In the genomic region with DNA sequence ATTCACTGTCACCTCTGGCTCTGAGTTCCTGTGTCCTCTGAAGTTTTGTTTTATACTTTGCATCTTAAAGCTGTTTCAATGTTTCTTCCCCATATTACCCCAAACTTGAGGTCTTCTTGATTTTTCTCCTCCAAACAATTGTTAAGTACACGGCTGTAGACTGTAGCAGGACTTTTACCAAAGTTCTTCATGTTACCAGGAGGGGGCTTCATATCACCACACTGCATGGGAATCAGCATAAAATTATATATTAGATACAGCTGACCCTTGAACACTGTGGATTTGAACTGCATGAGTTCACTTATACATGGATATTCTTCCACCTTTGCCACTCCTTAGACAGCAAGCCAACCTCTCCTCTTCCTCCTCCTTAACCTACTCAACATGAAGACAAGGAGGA, we compare ENCODE assay signal across 21 cellular contexts. TPM values are rescaled to one million over a fixed set of nuclear protein-coding genes. Genes with fewer than 3 reads are reported as not detected.
DNase-seq lines count a peak whose midpoint lies in the region; ATAC-seq, FAIRE-seq and TF ChIP-seq lines count a peak whose summit lies in the region.
"Had no signal": no experiment of that assay in that cellular context is flagged by ENCODE, and none has a peak within 500 bp of the region (broad histone marks: within the 10 kb centered on the region; RNA-seq: fewer than 3 reads in every experiment).

No MANE protein-coding gene starts in this region.

- H3K27ac Mint-ChIP-seq in astrocyte (ENCODE audit: unreplicated experiment): peak overlapping the region; percentile 28
- H3K27ac Mint-ChIP-seq in Calu3 (ENCODE audit: unreplicated experiment): no peak overlapping the region
- H3K27ac Mint-ChIP-seq: naive B cell; stimulated activated effector memory CD8-positive, alpha-beta T cell treated with anti-CD3 and anti-CD28 coated beads, Interleukin-12 subunit alpha, Interleukin-12 subunit beta, amount 100 ng/mL, for 72 hours had no signal

- FAIRE-seq in astrocyte (lab: Jason Lieb, UNC): no peak

- WGBS in mesenchymal stem cell: 100% methylated on average over 1 of the region's 1 CpG

- no peak overlapping the region for H3K4me3 Mint-ChIP-seq in astrocyte (ENCODE audit: unreplicated experiment)
- no peak overlapping the region for H3K4me3 Mint-ChIP-seq in Calu3 (ENCODE audit: low read depth, unreplicated experiment)
- H3K4me3 Mint-ChIP-seq: naive B cell; stimulated activated effector memory CD8-positive, alpha-beta T cell treated with anti-CD3 and anti-CD28 coated beads, Interleukin-12 subunit alpha, Interleukin-12 subunit beta, amount 100 ng/mL, for 72 hours had no signal

- H2BK120ac ChIP-seq in mesenchymal stem cell (ENCODE audit: low read depth, low read length): no peak overlapping the region

- H3K4me1 ChIP-seq in astrocyte (ENCODE audit: insufficient read depth, low read length) (peaks cover 17% of the 10 kb centered on the region), mesenchymal stem cell (ENCODE audit: control insufficient read depth, insufficient read depth, low read depth, low read length) (no peaks in the 10 kb centered on the region)
- H3K4me1 ChIP-seq: lower lobe of right lung, SJSA1, thyroid gland had no signal

- H2BK5ac ChIP-seq in mesenchymal stem cell (ENCODE audit: low read depth, low read length, poor library complexity, severe bottlenecking): no peak overlapping the region

- H3K18ac ChIP-seq in mesenchymal stem cell (ENCODE audit: low read depth in 1 of 2, low read length in 2 of 2): no peak overlapping the region

- TF ChIP-seq CTCF in astrocyte (IDR thresholded peaks at IDR 0.05; ENCODE audit: insufficient read depth, low read depth, low read length): no peak
- TF ChIP-seq CTCF in Calu3 (IDR thresholded peaks at IDR 0.05; ENCODE audit: unreplicated experiment): no peak

- H3K9ac ChIP-seq in astrocyte (ENCODE audit: low read length) (no peak overlapping the region), mesenchymal stem cell (ENCODE audit: low read length) (peak overlapping the region; percentile 20)

- no TSS peak for BruUV-seq in Calu3 (replicated peaks; lab: Mats Ljungman, UMichigan)

- H2BK15ac ChIP-seq in mesenchymal stem cell (ENCODE audit: low read depth, poor library complexity, severe bottlenecking): no peak overlapping the region

- H2BK12ac ChIP-seq in mesenchymal stem cell (ENCODE audit: low read length in 2 of 2): no peak overlapping the region

- no peaks in the 10 kb centered on the region for H3K27me3 Mint-ChIP-seq in astrocyte (ENCODE audit: low read depth, unreplicated experiment)
- H3K27me3 Mint-ChIP-seq in Calu3 (ENCODE audit: unreplicated experiment): no peaks in the 10 kb centered on the region
- H3K27me3 Mint-ChIP-seq: naive B cell had no signal

- H3K9me3 ChIP-seq in astrocyte (ENCODE audit: insufficient read depth, low read depth, low read length): no peaks in the 10 kb centered on the region
- peaks cover 10% of the 10 kb centered on the region for H3K9me3 ChIP-seq in mesenchymal stem cell (ENCODE audit: control insufficient read depth, low read length)
- H3K9me3 ChIP-seq: lower lobe of right lung, psoas muscle, SJSA1, thyroid gland had no signal

- H3K4me3 ChIP-seq in astrocyte (ENCODE audit: insufficient read depth, low read depth, low read length) (no peak overlapping the region), mesenchymal stem cell (ENCODE audit: insufficient read depth in 1 of 2, low read depth in 1 of 2, low read length in 2 of 2) (no peak overlapping the region)
- H3K4me3 ChIP-seq: lower lobe of right lung, psoas muscle, SJSA1, thyroid gland had no signal

- H3K9me3 Mint-ChIP-seq in astrocyte (ENCODE audit: unreplicated experiment): no peaks in the 10 kb centered on the region
- no peaks in the 10 kb centered on the region for H3K9me3 Mint-ChIP-seq in Calu3 (ENCODE audit: low read depth, unreplicated experiment)
- H3K9me3 Mint-ChIP-seq: stimulated activated effector memory CD8-positive, alpha-beta T cell treated with anti-CD3 and anti-CD28 coated beads, Interleukin-12 subunit alpha, Interleukin-12 subunit beta, amount 100 ng/mL, for 72 hours had no signal

- peak; percentile 9 for DNase-seq in ELR (ENCODE audit: low read depth)
- DNase-seq in MV-4-11 (lab: John Stamatoyannopoulos, UW): peak; percentile 20
- DNase-seq in astrocyte (ENCODE audit: low read depth): no peak
- DNase-seq in mesenchymal stem cell: no peak
- DNase-seq in sciatic nerve (ENCODE audit: low spot score): no peak
- DNase-seq in Calu3: no peak
- DNase-seq: activated CD4-positive, alpha-beta T cell treated with anti-CD3 and anti-CD28 coated beads for 4 hours; activated naive CD4-positive, alpha-beta T cell treated with Interleukin-2 at 50 U/mL for 16 hours; aorta; lower lobe of right lung; naive B cell; NCI-H1694 treated with DMSO at 0.1 percent for 48 hours; psoas muscle; stimulated activated CD4-positive, alpha-beta T cell treated with anti-CD3 and anti-CD28 coated beads, Interleukin-12 subunit alpha, Interleukin-12 subunit beta, amount 100 ng/mL, for 4 hours; thyroid gland had no signal

- no peak overlapping the region for H2AK5ac ChIP-seq in mesenchymal stem cell (ENCODE audit: low read length, severe bottlenecking)

- H3K79me1 ChIP-seq in mesenchymal stem cell (replicated peaks; ENCODE audit: low read length, poor library complexity, severe bottlenecking): no peaks in the 10 kb centered on the region

- no peaks in the 10 kb centered on the region for H4K20me1 ChIP-seq in astrocyte (ENCODE audit: insufficient read depth, low read length)

- H2AFZ ChIP-seq in astrocyte (ENCODE audit: low read depth, low read length) (no peak overlapping the region), mesenchymal stem cell (ENCODE audit: low read depth, low read length) (no peak overlapping the region)

- no peak overlapping the region for H4K8ac ChIP-seq in mesenchymal stem cell (ENCODE audit: low read length)

- H4K91ac ChIP-seq in mesenchymal stem cell (ENCODE audit: low read length): no peak overlapping the region

- H3K4me2 ChIP-seq in astrocyte (ENCODE audit: low read length) (peak overlapping the region; percentile 31), mesenchymal stem cell (ENCODE audit: low read length, poor library complexity, severe bottlenecking) (no peak overlapping the region)

- no peaks in the 10 kb centered on the region for H3K36me3 Mint-ChIP-seq in astrocyte (ENCODE audit: low read depth, unreplicated experiment)
- H3K36me3 Mint-ChIP-seq in Calu3 (ENCODE audit: insufficient read depth, unreplicated experiment): no peaks in the 10 kb centered on the region
- H3K36me3 Mint-ChIP-seq: naive B cell; stimulated activated effector memory CD8-positive, alpha-beta T cell treated with anti-CD3 and anti-CD28 coated beads, Interleukin-12 subunit alpha, Interleukin-12 subunit beta, amount 100 ng/mL, for 72 hours had no signal

- H3K79me2 ChIP-seq in astrocyte (ENCODE audit: insufficient read depth, low read length): no peaks in the 10 kb centered on the region

- H3K36me3 ChIP-seq in astrocyte (ENCODE audit: insufficient read depth, low read length) (no peaks in the 10 kb centered on the region), mesenchymal stem cell (ENCODE audit: control insufficient read depth in 1 of 2, insufficient read depth in 2 of 2, low read depth in 1 of 2, low read length in 2 of 2) (no peaks in the 10 kb centered on the region)
- H3K36me3 ChIP-seq: lower lobe of right lung, SJSA1, thyroid gland had no signal

- H3K4ac ChIP-seq in mesenchymal stem cell (ENCODE audit: low read depth in 1 of 2, low read length in 2 of 2): no peak overlapping the region

- ATAC-seq in HG03439 (IDR thresholded peaks at IDR 0.05; ENCODE audit: unreplicated experiment) (no peak), sciatic nerve (no peak), HG03139 (IDR thresholded peaks at IDR 0.05; ENCODE audit: unreplicated experiment) (no peak)
- ATAC-seq: lower lobe of right lung; psoas muscle; stimulated activated effector memory CD8-positive, alpha-beta T cell treated with anti-CD3 and anti-CD28 coated beads, Interleukin-12 subunit alpha, Interleukin-12 subunit beta, amount 100 ng/mL, for 72 hours had no signal

- peaks cover 13% of the 10 kb centered on the region for H3K4me1 Mint-ChIP-seq in astrocyte (ENCODE audit: low read depth, unreplicated experiment)
- H3K4me1 Mint-ChIP-seq in Calu3 (ENCODE audit: low read depth, unreplicated experiment): no peaks in the 10 kb centered on the region
- H3K4me1 Mint-ChIP-seq: naive B cell; stimulated activated effector memory CD8-positive, alpha-beta T cell treated with anti-CD3 and anti-CD28 coated beads, Interleukin-12 subunit alpha, Interleukin-12 subunit beta, amount 100 ng/mL, for 72 hours had no signal

- intact Hi-C loops in sciatic nerve (cut with DNase I) (no loop called here), Calu3 (cut with micrococcal nuclease; ENCODE audit: unreplicated experiment) (no loop called here)

- no peak overlapping the region for H3K14ac ChIP-seq in mesenchymal stem cell (ENCODE audit: low read length in 2 of 2)

- H3K27me3 ChIP-seq in astrocyte (ENCODE audit: insufficient read depth, low read length) (no peaks in the 10 kb centered on the region), mesenchymal stem cell (ENCODE audit: control insufficient read depth in 1 of 2, insufficient read depth in 1 of 2, low read length in 2 of 2) (no peaks in the 10 kb centered on the region)
- H3K27me3 ChIP-seq: SJSA1, thyroid gland had no signal

- H3K23ac ChIP-seq in mesenchymal stem cell (ENCODE audit: low read length in 2 of 2): no peak overlapping the region

- CTCF ChIA-PET in Calu3 (lab: Charles Lee): no interaction called here

- H3K27ac ChIP-seq in astrocyte (ENCODE audit: low read depth, low read length): no peak overlapping the region
- no peak overlapping the region for H3K27ac ChIP-seq in mesenchymal stem cell (ENCODE audit: low read length, poor library complexity, severe bottlenecking)
- H3K27ac ChIP-seq: epithelial cell of prostate, lower lobe of right lung, psoas muscle, SJSA1, thyroid gland had no signal

RNA-seq across cellular contexts. Expression of a gene that starts 56.6 kb away (rescaled TPM):
- total RNA-seq in astrocyte: 19.0 and 20.7 TPM in 2 replicates
- 11.7 TPM for polyA plus RNA-seq in mesenchymal stem cell (2013, experiment 1 of 2)
- 11.5 TPM for polyA plus RNA-seq in mesenchymal stem cell (2013, experiment 2 of 2)
- total RNA-seq in sciatic nerve: 10.8 TPM
- total RNA-seq in Calu3 (2022): not detected in 2 replicates
- total RNA-seq: H4 had no signal

Comparison
In these comparisons a context has a peak if more than half of its experiments do, and no peak if none do; other contexts are left out.
1. DNase-seq: peak in ELR (single experiment) and MV-4-11 (single experiment); none in astrocyte (single experiment), mesenchymal stem cell (single experiment), sciatic nerve (single experiment) and Calu3 (single experiment).
2. RNA of a gene that starts 56.6 kb away (total RNA-seq): 19.0 to 20.7 TPM in astrocyte and 10.8 TPM in sciatic nerve (single experiment); not detected in Calu3; every median in the first group is over 10 times any median in the second.